In the genomic region with DNA sequence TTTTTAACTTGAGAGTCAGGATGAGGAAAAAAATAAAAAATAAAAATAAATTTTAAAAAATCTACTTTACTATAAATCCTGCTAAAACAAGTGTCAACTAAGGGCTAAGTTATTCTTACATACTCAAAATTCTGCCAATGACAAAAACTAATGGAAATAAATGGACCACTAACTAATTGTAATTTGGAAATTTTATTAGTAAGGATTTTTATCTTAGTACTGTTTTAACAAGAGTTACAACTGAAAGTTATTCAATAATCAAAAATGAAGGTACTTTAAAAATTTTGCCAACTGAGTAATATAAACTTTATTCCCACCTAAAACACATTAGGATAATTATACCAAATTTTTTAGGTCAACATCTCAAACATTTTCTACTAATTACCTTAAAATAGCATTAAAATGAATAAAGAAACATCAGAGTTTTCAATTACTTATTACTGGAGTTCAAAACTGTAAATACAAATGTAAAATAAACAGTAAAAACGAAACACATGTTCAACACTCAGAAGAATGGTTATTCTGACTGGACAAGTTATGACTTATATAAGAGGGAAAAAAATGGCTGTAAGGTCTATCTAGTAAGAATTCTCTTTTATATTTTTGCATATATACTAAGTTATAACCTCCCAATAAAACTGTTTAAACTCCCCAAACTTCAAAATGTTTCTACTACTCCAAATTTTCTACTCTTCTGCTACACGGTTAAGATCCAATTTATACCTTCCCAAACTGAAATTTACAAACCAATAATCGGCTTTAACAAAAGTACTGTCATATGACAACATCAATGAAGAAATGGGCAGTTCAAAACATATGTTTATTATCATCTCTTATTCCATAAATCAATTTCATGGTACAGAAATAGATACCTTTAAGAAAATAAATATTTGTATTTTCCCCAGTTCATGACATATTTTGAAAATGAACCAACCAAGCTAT, we compare ENCODE assay signal across 7 cellular contexts. TPM values are rescaled to one million over a fixed set of nuclear protein-coding genes. Genes with fewer than 3 reads are reported as not detected.
DNase-seq lines count a peak whose midpoint lies in the region; ATAC-seq, FAIRE-seq and TF ChIP-seq lines count a peak whose summit lies in the region.

No MANE protein-coding gene starts in this region.

- H3K9me3 ChIP-seq in gastroesophageal sphincter (no peaks in the 10 kb centered on the region), small intestine (ENCODE audit: control insufficient read depth, low read depth) (no peaks in the 10 kb centered on the region)

- H3K27me3 ChIP-seq in gastroesophageal sphincter (no peaks in the 10 kb centered on the region), small intestine (ENCODE audit: control insufficient read depth in 2 of 2, insufficient read depth in 2 of 2, low read length in 2 of 2) (no peaks in the 10 kb centered on the region)

- POLR2A ChIA-PET in activated B cell treated with CpG ODN at 0.5 μM for 24 hours (lab: Charles Lee): no interaction called here

- H3K36me3 ChIP-seq in gastroesophageal sphincter: peaks cover 0 to 24% of the 10 kb centered on the region in 2 donors
- peaks cover 3 to 5% of the 10 kb centered on the region in 2 donors for H3K36me3 ChIP-seq in small intestine (ENCODE audit: control insufficient read depth in 2 of 2, insufficient read depth in 2 of 2, low read length in 2 of 2)

- H3K27me3 Mint-ChIP-seq in HFFc6 (ENCODE audit: insufficient read depth): no peaks in the 10 kb centered on the region
- H3K27me3 Mint-ChIP-seq in activated B cell treated with CpG ODN at 0.5 μM for 24 hours: no peaks in the 10 kb centered on the region

- H3K27ac ChIP-seq in gastroesophageal sphincter: peak overlapping the region in 3 of 4 donors; percentile 99 to 100 (median 100)
- H3K27ac ChIP-seq in small intestine (ENCODE audit: low read depth in 1 of 2, low read length in 1 of 2): no peak overlapping the region

- WGBS in gastroesophageal sphincter (ENCODE audit: low coverage in 1 of 2), 2 donors: 12 to 19% methylated on average over 3 of the region's 3 CpGs
- 8 to 22% (median 16%) methylated on average over 3 of the region's 3 CpGs for WGBS in small intestine, 3 donors

- DNase-seq in HFFc6 (no peak), activated B cell treated with CpG ODN at 0.5 μM for 24 hours (no peak), small intestine (no peak), NCI-H2196 treated with DMSO at 0.1 percent for 48 hours (lab: John Stamatoyannopoulos, UW; ENCODE audit: unreplicated experiment) (no peak), DMS114 treated with DMSO at 0.1 percent for 48 hours (lab: John Stamatoyannopoulos, UW; ENCODE audit: unreplicated experiment) (no peak), medulla oblongata (ENCODE audit: extremely low spot score) (no peak)

- peak overlapping the region; percentile 95 for H3K4me3 Mint-ChIP-seq in HFFc6
- peak overlapping the region; percentile 96 for H3K4me3 Mint-ChIP-seq in activated B cell treated with CpG ODN at 0.5 μM for 24 hours

- H3K9me3 Mint-ChIP-seq in HFFc6 (no peaks in the 10 kb centered on the region), activated B cell treated with CpG ODN at 0.5 μM for 24 hours (no peaks in the 10 kb centered on the region)

- H3K4me3 ChIP-seq in gastroesophageal sphincter (peak overlapping the region in 1 of 2 donors; percentile 95), small intestine (ENCODE audit: low read depth in 1 of 2, low read length in 2 of 2) (no peak overlapping the region)

- H3K27ac Mint-ChIP-seq in HFFc6 (peak overlapping the region; percentile 79), activated B cell treated with CpG ODN at 0.5 μM for 24 hours (peak overlapping the region; percentile 65)

- FAIRE-seq in small intestine (lab: Jason Lieb, UNC): peak; percentile 33

- TF ChIP-seq POLR2A in gastroesophageal sphincter (IDR thresholded peaks at IDR 0.05): no peak

- no peak for TF ChIP-seq EP300 in gastroesophageal sphincter (IDR thresholded peaks at IDR 0.05)

- intact Hi-C loops in activated B cell treated with CpG ODN at 0.5 μM for 24 hours (cut with micrococcal nuclease): loop anchor here (1.0 to 5.0 kb wide), 4 partner anchors 8 to 872 kb away; a partner anchor contains a TSS

- TF ChIP-seq CTCF in HFFc6 (IDR thresholded peaks at IDR 0.05): no peak
- TF ChIP-seq CTCF in activated B cell treated with CpG ODN at 0.5 μM for 24 hours (IDR thresholded peaks at IDR 0.05): no peak
- TF ChIP-seq CTCF in gastroesophageal sphincter (IDR thresholded peaks at IDR 0.05): no peak

- peaks cover 43% of the 10 kb centered on the region for H3K36me3 Mint-ChIP-seq in HFFc6 (ENCODE audit: low read depth)
- peaks cover 46% of the 10 kb centered on the region for H3K36me3 Mint-ChIP-seq in activated B cell treated with CpG ODN at 0.5 μM for 24 hours (ENCODE audit: low read depth)

- H3K4me1 Mint-ChIP-seq in HFFc6 (ENCODE audit: low read depth) (peaks cover 43% of the 10 kb centered on the region), activated B cell treated with CpG ODN at 0.5 μM for 24 hours (peaks cover 52% of the 10 kb centered on the region)

- H3K4me1 ChIP-seq in gastroesophageal sphincter (peaks cover 0 to 79% (median 4%) of the 10 kb centered on the region in 3 donors), small intestine (ENCODE audit: control insufficient read depth in 2 of 2, insufficient read depth in 1 of 2, low read depth in 1 of 2, low read length in 1 of 2) (peaks cover 0 to 8% of the 10 kb centered on the region in 2 donors)

- CTCF ChIA-PET in activated B cell treated with CpG ODN at 0.5 μM for 24 hours (lab: Charles Lee): no interaction called here

- ATAC-seq in activated B cell treated with CpG ODN at 0.5 μM for 24 hours (ENCODE audit: low read depth): no peak
- no peak for ATAC-seq in gastroesophageal sphincter

RNA-seq across cellular contexts. Expression of a gene that starts 2.7 kb away (rescaled TPM):
- total RNA-seq in HFFc6 (2021; fragmentation: NEBNext Ultra II Directional; extraction: Animal tissue kit (Norgen Biotek cat#: 25700)): 100 to 1,000 TPM; 125 to 153 (median 145) TPM
- 139 and 163 TPM in 2 replicates for total RNA-seq in activated B cell treated with CpG ODN at 0.5 μM for 24 hours
- 100 to 1,000 TPM; 185 to 287 (median 208) TPM for total RNA-seq in gastroesophageal sphincter
- polyA plus RNA-seq in small intestine: 10 to 100 TPM; 40.9 to 56.5 (median 53.5) TPM

Comparison
In these comparisons a context has a peak if more than half of its experiments do, and no peak if none do; other contexts are left out.
1. H3K27ac ChIP-seq: peak in gastroesophageal sphincter (3 of 4); none in small intestine (0 of 2).